Comparison of ENCODE assay signal across 20 cellular contexts in the genomic region with DNA sequence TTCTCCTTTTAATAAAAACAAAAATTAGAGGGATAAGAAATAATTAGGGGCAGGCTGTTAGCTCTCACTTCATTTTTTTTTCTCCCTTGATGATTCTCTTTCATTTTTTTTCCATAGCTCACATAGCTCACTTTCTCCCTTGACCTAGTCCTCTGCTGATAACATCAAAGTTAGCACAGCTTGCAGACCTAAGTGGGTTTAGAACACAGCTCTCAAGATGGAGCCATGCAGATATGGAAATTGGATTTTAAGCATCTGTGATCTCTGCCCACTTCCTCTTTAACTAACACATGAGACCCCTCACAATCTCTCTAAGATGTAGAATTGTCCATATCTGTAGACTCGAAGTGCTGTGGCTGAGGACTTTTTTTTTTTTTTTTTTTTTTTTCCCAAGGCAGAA.
A peak's percentile ranks its signal among the peaks of the same experiment; 100 is the strongest.
DNase-seq lines count a peak whose midpoint lies in the region; ATAC-seq and TF ChIP-seq lines count a peak whose summit lies in the region.
"Had no signal": no experiment of that assay in that cellular context is flagged by ENCODE, and none has a peak within 500 bp of the region (broad histone marks: within the 10 kb centered on the region; RNA-seq: fewer than 3 reads in every experiment).

No MANE protein-coding gene starts in this region.

- BruUV-seq in PC-9 (replicated peaks; lab: Mats Ljungman, UMichigan) = no TSS peak

- peaks cover 49% of the 10 kb centered on the region for H3K4me1 Mint-ChIP-seq in mesothelial cell of epicardium
- H3K4me1 Mint-ChIP-seq: T-helper 17 cell had no signal

- H3K36me3 Mint-ChIP-seq in mesothelial cell of epicardium = peaks cover 19% of the 10 kb centered on the region

- no peak overlapping the region for H3K4me3 ChIP-seq in DND-41 (ENCODE audit: low read depth in 1 of 2, low read length in 2 of 2)
- H3K4me3 ChIP-seq in PC-9 = no peak overlapping the region
- H3K4me3 ChIP-seq: SJCRH30 had no signal

- H3K9me3 Mint-ChIP-seq in mesothelial cell of epicardium = peaks cover 4% of the 10 kb centered on the region

- H4K20me1 ChIP-seq in DND-41 (ENCODE audit: insufficient read depth, low read length) (no peaks in the 10 kb centered on the region), PC-9 (ENCODE audit: insufficient read depth) (no peaks in the 10 kb centered on the region)

- peak overlapping the region; percentile 27 for H3K9ac ChIP-seq in DND-41 (ENCODE audit: low read depth, low read length)

- ATAC-seq in DND-41 (ENCODE audit: insufficient read depth, low read depth) = peak; percentile 87
- ATAC-seq in GM18505 (IDR thresholded peaks at IDR 0.05; ENCODE audit: unreplicated experiment) = no peak
- ATAC-seq: HepG2, T-helper 17 cell had no signal

- H3K27me3 ChIP-seq in DND-41 (ENCODE audit: insufficient read depth, low read length, poor library complexity) (no peaks in the 10 kb centered on the region), PC-9 (ENCODE audit: insufficient read depth, low read depth) (no peaks in the 10 kb centered on the region)
- H3K27me3 ChIP-seq: SJCRH30 had no signal

- no peaks in the 10 kb centered on the region for H3K36me3 ChIP-seq in DND-41 (ENCODE audit: insufficient read depth, low read length)
- no peaks in the 10 kb centered on the region for H3K36me3 ChIP-seq in PC-9 (ENCODE audit: low read depth)
- H3K36me3 ChIP-seq: SJCRH30 had no signal

- peaks cover 21% of the 10 kb centered on the region for H3K79me2 ChIP-seq in DND-41 (ENCODE audit: insufficient read depth, low read length)
- H3K79me2 ChIP-seq in PC-9 (ENCODE audit: low read depth) = no peaks in the 10 kb centered on the region

- H2AFZ ChIP-seq in DND-41 (ENCODE audit: low read depth, low read length) = no peak overlapping the region
- H2AFZ ChIP-seq in PC-9 = no peak overlapping the region

- POLR2A ChIA-PET in PC-9 (lab: Charles Lee; ENCODE audit: unreplicated experiment) = no interaction called here

- H3K9me2 ChIP-seq in PC-9 (ENCODE audit: insufficient read depth) = no peaks in the 10 kb centered on the region

- H3K4me3 Mint-ChIP-seq in mesothelial cell of epicardium = no peak overlapping the region
- H3K4me3 Mint-ChIP-seq: B cell, T-helper 17 cell had no signal

- no peak for TF ChIP-seq POLR2A in GM18505 (IDR thresholded peaks at IDR 0.05; ENCODE audit: borderline replicate concordance, extremely low read depth, insufficient read depth, insufficient read length)

- H3K4me2 ChIP-seq in DND-41 (ENCODE audit: insufficient read depth, low read length) (peak overlapping the region; percentile 47), PC-9 (peak overlapping the region; percentile 13; the same call in 1 of the 2 replicates)

- peak overlapping the region; percentile 77 for H3K27ac Mint-ChIP-seq in mesothelial cell of epicardium
- H3K27ac Mint-ChIP-seq: B cell, T-helper 17 cell had no signal

- no peaks in the 10 kb centered on the region for H3K9me3 ChIP-seq in DND-41 (ENCODE audit: insufficient read depth, low read length, severe bottlenecking)
- no peaks in the 10 kb centered on the region for H3K9me3 ChIP-seq in PC-9 (ENCODE audit: insufficient read depth, low read depth)
- H3K9me3 ChIP-seq: SJCRH30 had no signal

- CTCF ChIA-PET in PC-9 (lab: Charles Lee) = no interaction called here

- TF ChIP-seq CTCF in DND-41 (IDR thresholded peaks at IDR 0.05; ENCODE audit: borderline replicate concordance, extremely low read depth, low read length, poor library complexity, severe bottlenecking) = no peak
- no peak for TF ChIP-seq CTCF in PC-9 (conservative IDR thresholded peaks at IDR 0.05)
- TF ChIP-seq CTCF in mesothelial cell of epicardium (IDR thresholded peaks at IDR 0.05; ENCODE audit: unreplicated experiment) = no peak

- no peaks in the 10 kb centered on the region for H3K27me3 Mint-ChIP-seq in mesothelial cell of epicardium (ENCODE audit: low read depth)

- intact Hi-C loops in PC-9 (cut with micrococcal nuclease; ENCODE audit: unreplicated experiment) = no loop called here

- DNase-seq in DND-41 (peak; percentile 65), M059J (ENCODE audit: low read depth) (peak; percentile 31), PC-9 (no peak), mesothelial cell of epicardium (ENCODE audit: low spot score in 2 of 2, unreplicated experiment in 2 of 2) (no peak), HPDE6-E6E7 (ENCODE audit: extremely low spot score) (no peak), NCI-H1436 treated with DMSO at 0.1 percent for 48 hours (lab: John Stamatoyannopoulos, UW) (no peak), SKM-1 treated with dmso at 0.1 percent for 144 hours (lab: John Stamatoyannopoulos, UW; ENCODE audit: unreplicated experiment) (no peak)
- DNase-seq: KG1, MV-4-11, NCI-H1105 treated with DMSO at 0.1 percent for 48 hours, NCI-H1694 treated with DMSO at 0.1 percent for 48 hours, NCI-H2081 treated with DMSO at 0.1 percent for 48 hours, NCI-H446 treated with DMSO at 0.1 percent for 48 hours, NCI-H748 treated with DMSO at 0.1 percent for 48 hours, SW 1271, T-helper 17 cell had no signal

- H3K4me1 ChIP-seq in DND-41 (ENCODE audit: insufficient read depth, low read length) (peaks cover 62% of the 10 kb centered on the region), PC-9 (replicated peaks; ENCODE audit: insufficient read depth) (peaks cover 17% of the 10 kb centered on the region)

- H3K27ac ChIP-seq in DND-41 (ENCODE audit: low read length) (peak overlapping the region; percentile 88), PC-9 (no peak overlapping the region)
- H3K27ac ChIP-seq: SJCRH30 had no signal

- H3F3A ChIP-seq in PC-9 (ENCODE audit: insufficient read depth, low read depth) = no peaks in the 10 kb centered on the region

Comparison
In these comparisons a context has a peak if more than half of its experiments do, and no peak if none do; other contexts are left out.
1. DNase-seq: peak in DND-41 (single experiment) and M059J (single experiment); none in PC-9 (0 of 2), mesothelial cell of epicardium (0 of 2), HPDE6-E6E7 (single experiment), NCI-H1436 treated with DMSO at 0.1 percent for 48 hours (single experiment) and SKM-1 treated with dmso at 0.1 percent for 144 hours (single experiment).